Comparison of ENCODE assay signal across 8 cellular contexts in the genomic region with DNA sequence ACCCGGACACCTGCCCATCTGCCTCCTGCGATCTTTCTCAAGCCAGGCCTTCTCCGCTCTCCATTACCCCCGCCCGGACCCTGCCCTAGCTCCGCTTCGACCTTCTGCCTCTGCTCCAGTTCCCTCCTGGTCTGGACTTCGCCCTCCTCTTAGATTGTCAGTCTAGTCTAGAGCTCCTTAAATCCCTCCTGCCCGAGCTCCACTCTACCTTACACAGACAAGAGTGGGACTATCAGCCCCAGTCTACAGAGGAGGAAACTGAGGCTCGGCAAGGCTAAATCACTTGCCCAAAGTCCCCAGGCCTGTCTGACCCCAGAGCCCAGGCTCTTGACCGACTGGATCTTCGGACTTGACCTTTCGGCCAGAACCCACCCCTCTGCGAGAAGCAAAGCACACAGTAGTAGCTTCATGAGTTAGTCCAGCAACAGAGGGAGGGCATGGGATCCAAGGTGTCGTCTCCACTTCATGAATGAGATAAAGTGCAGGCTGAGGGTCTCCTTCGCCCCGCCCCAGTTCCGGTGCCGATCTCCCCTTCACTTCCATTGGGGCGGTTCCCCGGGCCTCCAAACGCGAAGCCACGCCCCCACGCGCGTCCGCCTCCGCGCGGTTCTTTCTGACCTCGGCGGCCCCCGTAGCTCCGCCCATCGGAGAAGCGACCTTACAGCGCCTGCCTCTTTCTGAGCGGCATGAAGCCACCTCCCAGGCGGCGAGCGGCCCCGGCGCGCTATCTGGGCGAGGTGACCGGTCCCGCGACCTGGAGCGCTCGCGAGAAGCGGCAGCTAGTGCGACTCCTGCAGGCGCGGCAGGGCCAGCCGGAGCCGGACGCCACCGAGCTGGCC. TPM values are rescaled to one million over a fixed set of nuclear protein-coding genes. Genes with fewer than 3 reads are reported as not detected.
DNase-seq lines count a peak whose midpoint lies in the region; ATAC-seq and TF ChIP-seq lines count a peak whose summit lies in the region.

A gene with protein sequence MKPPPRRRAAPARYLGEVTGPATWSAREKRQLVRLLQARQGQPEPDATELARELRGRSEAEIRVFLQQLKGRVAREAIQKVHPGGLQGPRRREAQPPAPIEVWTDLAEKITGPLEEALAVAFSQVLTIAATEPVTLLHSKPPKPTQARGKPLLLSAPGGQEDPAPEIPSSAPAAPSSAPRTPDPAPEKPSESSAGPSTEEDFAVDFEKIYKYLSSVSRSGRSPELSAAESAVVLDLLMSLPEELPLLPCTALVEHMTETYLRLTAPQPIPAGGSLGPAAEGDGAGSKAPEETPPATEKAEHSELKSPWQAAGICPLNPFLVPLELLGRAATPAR (plus strand): TSS at position 658 of the 839 bp plus-strand sequence. CDS start 29 bp downstream, at position 687.

- H3K4me2 ChIP-seq in PC-9, result peak within 1 kb of the TSS; percentile 98

- H3K4me3 ChIP-seq in Jurkat, Clone E6-1 (ENCODE audit: low read length), result peak within 1 kb of the TSS; percentile 67
- peak within 1 kb of the TSS; percentile 77 for H3K4me3 ChIP-seq in PC-9
- H3K4me3 ChIP-seq in muscle layer of colon (ENCODE audit: low read depth in 1 of 2, low read length in 2 of 2), result peak within 1 kb of the TSS; percentile 44 to 77

- no peaks in the 10 kb centered on the region for H3K9me2 ChIP-seq in PC-9 (ENCODE audit: insufficient read depth)

- no peak for TF ChIP-seq POLR2A in erythroblast (IDR thresholded peaks at IDR 0.05; ENCODE audit: low read length)

- H3K4me1 ChIP-seq in PC-9 (replicated peaks; ENCODE audit: insufficient read depth), result peaks cover 23% of the 10 kb centered on the region
- H3K4me1 ChIP-seq in muscle layer of colon (ENCODE audit: insufficient read depth, low read length), result peaks cover 38% of the 10 kb centered on the region

- ATAC-seq in GM21528 (IDR thresholded peaks at IDR 0.05; ENCODE audit: low FRiP score, unreplicated experiment), result peak; percentile 58

- H3F3A ChIP-seq in PC-9 (ENCODE audit: insufficient read depth, low read depth), result peaks cover 40% of the 10 kb centered on the region

- DNase-seq in DMS 273 (lab: John Stamatoyannopoulos, UW; ENCODE audit: unreplicated experiment), result peak; percentile 98
- DNase-seq in Jurkat, Clone E6-1 (ENCODE audit: low read depth, low spot score), result peak; percentile 93
- DNase-seq in PC-9, result peak; percentile 85 to 97
- peak; percentile 97 for DNase-seq in activated T-cell treated with anti-CD3 and anti-CD28 coated beads, Interleukin-2, amount 50 U/mL, for 1 hour
- peak; percentile 98 to 99 for DNase-seq in erythroblast (lab: John Stamatoyannopoulos, UW)
- DNase-seq in stimulated activated CD8-positive, alpha-beta memory T cell treated with anti-CD3 and anti-CD28 coated beads, Interleukin-7, amount 100 ng/mL, for 1 hour (ENCODE audit: low read depth in 2 of 2), result peak; percentile 88 to 93

- BruUV-seq in PC-9 (replicated peaks; lab: Mats Ljungman, UMichigan), result no TSS peak

- CTCF ChIA-PET in PC-9 (lab: Charles Lee), result interaction anchor here (0.6 to 2.3 kb wide), 8 partner anchors 10 to 422 kb away, joined by 3 to 20 read pairs (median 5); a partner anchor contains a TSS

- POLR2A ChIA-PET in PC-9 (lab: Charles Lee; ENCODE audit: unreplicated experiment), result interaction anchor here (0.6 to 1.5 kb wide), 13 partner anchors 16 to 851 kb away, joined by 3 to 39 read pairs (median 5); a partner anchor contains a TSS

- H3K27ac ChIP-seq in PC-9, result peak within 1 kb of the TSS; percentile 46
- peak within 1 kb of the TSS; percentile 85 for H3K27ac ChIP-seq in muscle layer of colon (ENCODE audit: low read depth, low read length)

- TF ChIP-seq CTCF in PC-9 (conservative IDR thresholded peaks at IDR 0.05), result no peak

- H3K79me2 ChIP-seq in PC-9 (ENCODE audit: low read depth), result 0 out of 2 replicates have a peak, but pooled peaks cover 5% of the 10 kb centered on the region

- H2AFZ ChIP-seq in PC-9, result peak within 1 kb of the TSS; percentile 87

- H3K36me3 ChIP-seq in PC-9 (ENCODE audit: low read depth) (no peaks in the 10 kb centered on the region), muscle layer of colon (ENCODE audit: insufficient read depth, low read length) (peaks cover 16% of the 10 kb centered on the region)

- H3K9ac ChIP-seq in muscle layer of colon (ENCODE audit: low read length), result peak within 1 kb of the TSS; percentile 70

- no peaks in the 10 kb centered on the region; the same call in 1 of the 2 replicates for H4K20me1 ChIP-seq in PC-9 (ENCODE audit: insufficient read depth)

- intact Hi-C loops in PC-9 (cut with micrococcal nuclease; ENCODE audit: unreplicated experiment), result loop anchor here (1.0 to 10.0 kb wide), 3 partner anchors 49 to 245 kb away; a partner anchor contains a TSS

- H3K27me3 ChIP-seq in PC-9 (ENCODE audit: insufficient read depth, low read depth) (peaks cover 19% of the 10 kb centered on the region), muscle layer of colon (ENCODE audit: control insufficient read depth in 1 of 2, insufficient read depth in 2 of 2, low read length in 2 of 2) (peaks cover 18 to 49% of the 10 kb centered on the region in 2 donors)

- H3K9me3 ChIP-seq in PC-9 (ENCODE audit: insufficient read depth, low read depth) (no peaks in the 10 kb centered on the region), muscle layer of colon (ENCODE audit: low read length) (no peaks in the 10 kb centered on the region)

RNA-seq across cellular contexts. Expression of the gene that starts here (rescaled TPM):
- polyA plus RNA-seq in Jurkat, Clone E6-1 (2012; ENCODE audit: insufficient read depth, insufficient read length), result 32.2 TPM
- 37.5 and 42.1 TPM in 2 replicates for total RNA-seq in PC-9 (2021)

Comparison
In these comparisons a context has a peak if more than half of its experiments do, and no peak if none do; other contexts are left out.
1. Peak in every context shown above with its lines: DNase-seq, ATAC-seq, H3K4me3 ChIP-seq and H3K27ac ChIP-seq.